Comparison of ENCODE assay signal across 14 cellular contexts in the genomic region with DNA sequence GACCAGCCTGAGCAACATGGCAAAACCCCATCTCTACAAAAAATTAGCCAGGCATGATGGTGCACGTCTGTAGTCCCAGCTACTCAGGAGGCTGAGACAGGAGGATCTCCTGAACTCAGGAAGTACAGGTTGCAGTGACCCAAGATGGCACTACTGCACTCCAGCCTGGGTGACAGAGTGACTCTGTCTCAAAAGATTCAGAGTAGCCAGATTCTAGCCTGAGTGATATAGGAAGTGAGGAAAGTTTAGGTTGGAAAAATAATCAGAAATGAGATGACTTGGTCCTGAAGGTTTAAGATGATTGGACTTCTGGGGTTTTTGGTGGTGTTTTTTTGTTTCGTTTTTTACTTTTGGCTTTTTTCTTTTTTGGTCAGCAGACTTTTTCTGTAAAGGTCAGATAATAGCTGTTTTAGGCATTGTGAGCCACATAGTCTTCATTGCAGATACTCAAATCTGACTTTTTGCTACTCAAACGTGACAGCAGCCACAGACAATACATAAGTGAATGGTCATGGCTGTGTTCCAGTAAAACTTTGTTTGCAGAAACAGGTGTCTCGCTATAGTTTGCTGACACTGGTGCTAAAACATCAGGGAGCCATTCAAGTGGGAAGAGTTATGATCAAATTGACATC.
A peak's percentile ranks its signal among the peaks of the same experiment; 100 is the strongest.
DNase-seq lines count a peak whose midpoint lies in the region; ATAC-seq lines count a peak whose summit lies in the region.
"Had no signal": no experiment of that assay in that cellular context is flagged by ENCODE, and none has a peak within 500 bp of the region (broad histone marks: within the 10 kb centered on the region; RNA-seq: fewer than 3 reads in every experiment).

No MANE protein-coding gene starts in this region.

- H3K36me3 Mint-ChIP-seq in activated CD4-positive, alpha-beta T cell treated with anti-CD3 and anti-CD28 coated beads for 36 hours (ENCODE audit: low read depth): peaks cover 29% of the 10 kb centered on the region
- H3K36me3 Mint-ChIP-seq in stimulated activated memory B cell treated with anti-CD40 and anti-IgM and Interleukin-4, amounts not matched to agents 10 μg/mL and 1 μg/mL and 100 μg/mL, for 72 hours: peaks cover 27% of the 10 kb centered on the region

- intact Hi-C loops in activated CD4-positive, alpha-beta T cell treated with anti-CD3 and anti-CD28 coated beads for 36 hours (cut with DNase I, micrococcal nuclease): loop anchor here in 1 of 2 experiments (1.0 kb wide), 2 partner anchors 24 to 27 kb away; no protein-coding TSS in a partner anchor

- no peaks in the 10 kb centered on the region for H3K27me3 Mint-ChIP-seq in activated CD4-positive, alpha-beta T cell treated with anti-CD3 and anti-CD28 coated beads for 36 hours
- H3K27me3 Mint-ChIP-seq in stimulated activated memory B cell treated with anti-CD40 and anti-IgM and Interleukin-4, amounts not matched to agents 10 μg/mL and 1 μg/mL and 100 μg/mL, for 72 hours: no peaks in the 10 kb centered on the region

- H3K27ac Mint-ChIP-seq in activated CD4-positive, alpha-beta T cell treated with anti-CD3 and anti-CD28 coated beads for 36 hours: peak overlapping the region; percentile 49
- peak overlapping the region; percentile 64 for H3K27ac Mint-ChIP-seq in stimulated activated memory B cell treated with anti-CD40 and anti-IgM and Interleukin-4, amounts not matched to agents 10 μg/mL and 1 μg/mL and 100 μg/mL, for 72 hours

- ATAC-seq in activated CD4-positive, alpha-beta T cell treated with anti-CD3 and anti-CD28 coated beads for 36 hours: peak; percentile 85
- ATAC-seq in GM21390 (IDR thresholded peaks at IDR 0.05; ENCODE audit: unreplicated experiment) (peak; percentile 69), HG03066 (IDR thresholded peaks at IDR 0.05; ENCODE audit: low read depth, unreplicated experiment) (peak; percentile 63), GM18517 (IDR thresholded peaks at IDR 0.05; ENCODE audit: unreplicated experiment) (no peak)
- peak; percentile 86 for ATAC-seq in stimulated activated memory B cell treated with anti-CD40 and anti-IgM and Interleukin-4, amounts not matched to agents 10 μg/mL and 1 μg/mL and 100 μg/mL, for 72 hours
- ATAC-seq: upper lobe of right lung had no signal

- POLR2A ChIA-PET in activated CD4-positive, alpha-beta T cell treated with anti-CD3 and anti-CD28 coated beads for 36 hours (lab: Charles Lee): no interaction called here

- H3K4me1 Mint-ChIP-seq in activated CD4-positive, alpha-beta T cell treated with anti-CD3 and anti-CD28 coated beads for 36 hours: peaks cover 11% of the 10 kb centered on the region
- H3K4me1 Mint-ChIP-seq in stimulated activated memory B cell treated with anti-CD40 and anti-IgM and Interleukin-4, amounts not matched to agents 10 μg/mL and 1 μg/mL and 100 μg/mL, for 72 hours: peaks cover 9% of the 10 kb centered on the region

- H3K9me3 Mint-ChIP-seq in activated CD4-positive, alpha-beta T cell treated with anti-CD3 and anti-CD28 coated beads for 36 hours (ENCODE audit: low read depth): no peaks in the 10 kb centered on the region
- no peaks in the 10 kb centered on the region for H3K9me3 Mint-ChIP-seq in stimulated activated memory B cell treated with anti-CD40 and anti-IgM and Interleukin-4, amounts not matched to agents 10 μg/mL and 1 μg/mL and 100 μg/mL, for 72 hours

- CTCF ChIA-PET in activated CD4-positive, alpha-beta T cell treated with anti-CD3 and anti-CD28 coated beads for 36 hours (lab: Charles Lee): interaction anchor here (0.5 to 2.3 kb wide), 3 partner anchors 10 to 17 kb away, joined by 3 to 9 read pairs (median 3); no protein-coding TSS in a partner anchor

- DNase-seq in activated CD4-positive, alpha-beta T cell treated with anti-CD3 and anti-CD28 coated beads for 36 hours: peak; percentile 7
- no peak for DNase-seq in activated CD4-positive, alpha-beta T cell treated with anti-CD3 and anti-CD28 coated beads for 48 hours
- DNase-seq in NOMO-1 treated with DMSO at 0.1 percent for 48 hours (lab: John Stamatoyannopoulos, UW; ENCODE audit: unreplicated experiment) (no peak), GM03348 (ENCODE audit: low spot score) (no peak)
- DNase-seq: Calu3, dorsolateral prefrontal cortex, H7, Peyer's patch, T1000, upper lobe of right lung had no signal

- H3K4me3 Mint-ChIP-seq in activated CD4-positive, alpha-beta T cell treated with anti-CD3 and anti-CD28 coated beads for 36 hours: no peak overlapping the region
- no peak overlapping the region for H3K4me3 Mint-ChIP-seq in stimulated activated memory B cell treated with anti-CD40 and anti-IgM and Interleukin-4, amounts not matched to agents 10 μg/mL and 1 μg/mL and 100 μg/mL, for 72 hours
